6 cellular contexts compared by ENCODE assay signal in the genomic region with DNA sequence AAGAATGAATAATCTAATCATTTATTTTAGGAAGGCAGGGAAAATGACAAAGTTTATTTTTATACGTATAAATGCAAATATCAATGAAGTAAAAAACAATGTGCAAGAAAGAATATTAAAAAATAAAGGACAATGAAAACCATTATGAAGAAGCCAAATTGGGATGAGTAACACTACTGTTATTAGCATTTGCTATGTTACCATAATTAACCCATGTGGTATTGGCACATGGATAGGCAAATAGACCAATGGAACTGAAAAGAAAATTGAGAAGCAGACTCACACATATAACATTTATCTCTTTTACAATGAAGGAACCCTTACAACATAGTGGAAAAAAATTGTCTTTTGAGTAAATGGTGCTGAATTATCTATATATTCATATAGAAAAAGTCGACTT.
"Had no signal": no experiment of that assay in that cellular context is flagged by ENCODE, and none has a peak within 500 bp of the region (broad histone marks: within the 10 kb centered on the region; RNA-seq: fewer than 3 reads in every experiment).

No MANE protein-coding gene starts in this region.

- H3K4me3 ChIP-seq: K562 had no signal

- H3K27ac ChIP-seq: HL-60 had no signal

- H3K4me3 Mint-ChIP-seq: IgD-negative memory B cell had no signal

- H3K27me3 Mint-ChIP-seq: IgD-negative memory B cell had no signal

- ATAC-seq: HepG2, K562 had no signal

- H3K36me3 Mint-ChIP-seq: IgD-negative memory B cell had no signal

- H3K4me1 Mint-ChIP-seq: IgD-negative memory B cell had no signal

- H3K27ac Mint-ChIP-seq: IgD-negative memory B cell had no signal

- DNase-seq: IMR-90, KBM-7 had no signal
